1 cellular context compared by ENCODE assay signal in the genomic region with DNA sequence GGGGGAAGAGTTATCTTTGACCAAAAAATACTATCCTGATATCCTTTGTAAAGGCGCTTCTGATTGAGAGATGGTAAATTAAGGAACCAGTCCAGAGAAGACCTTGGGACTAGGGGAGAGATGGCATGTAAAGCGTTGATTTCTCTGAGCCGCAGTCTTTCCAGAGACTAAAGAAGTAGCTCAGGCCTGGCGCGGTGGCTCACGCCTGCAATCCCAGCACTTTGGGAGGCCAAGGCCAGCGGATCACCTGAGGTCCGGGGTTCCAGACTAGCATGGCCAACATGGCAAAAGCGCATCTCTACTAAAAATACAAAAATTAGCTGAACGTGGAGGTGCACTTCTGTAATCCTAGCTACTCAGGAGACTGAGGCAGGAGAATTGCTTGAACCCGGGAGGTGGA.
TF ChIP-seq lines count a peak whose summit lies in the region.

No MANE protein-coding gene starts in this region.

TF ChIP-seq in liver, 16 proteins besides CTCF, POLR2A, EP300 and RAD21 (continued from another document):
- TF ChIP-seq, protein P1, sequence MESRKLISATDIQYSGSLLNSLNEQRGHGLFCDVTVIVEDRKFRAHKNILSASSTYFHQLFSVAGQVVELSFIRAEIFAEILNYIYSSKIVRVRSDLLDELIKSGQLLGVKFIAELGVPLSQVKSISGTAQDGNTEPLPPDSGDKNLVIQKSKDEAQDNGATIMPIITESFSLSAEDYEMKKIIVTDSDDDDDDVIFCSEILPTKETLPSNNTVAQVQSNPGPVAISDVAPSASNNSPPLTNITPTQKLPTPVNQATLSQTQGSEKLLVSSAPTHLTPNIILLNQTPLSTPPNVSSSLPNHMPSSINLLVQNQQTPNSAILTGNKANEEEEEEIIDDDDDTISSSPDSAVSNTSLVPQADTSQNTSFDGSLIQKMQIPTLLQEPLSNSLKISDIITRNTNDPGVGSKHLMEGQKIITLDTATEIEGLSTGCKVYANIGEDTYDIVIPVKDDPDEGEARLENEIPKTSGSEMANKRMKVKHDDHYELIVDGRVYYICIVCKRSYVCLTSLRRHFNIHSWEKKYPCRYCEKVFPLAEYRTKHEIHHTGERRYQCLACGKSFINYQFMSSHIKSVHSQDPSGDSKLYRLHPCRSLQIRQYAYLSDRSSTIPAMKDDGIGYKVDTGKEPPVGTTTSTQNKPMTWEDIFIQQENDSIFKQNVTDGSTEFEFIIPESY (IDR thresholded peaks at IDR 0.05), result no peak
- no peak for TF ChIP-seq HNF4A (conservative IDR thresholded peaks at IDR 0.05)
